ENCODE assay signal across 8 cellular contexts in the genomic region with DNA sequence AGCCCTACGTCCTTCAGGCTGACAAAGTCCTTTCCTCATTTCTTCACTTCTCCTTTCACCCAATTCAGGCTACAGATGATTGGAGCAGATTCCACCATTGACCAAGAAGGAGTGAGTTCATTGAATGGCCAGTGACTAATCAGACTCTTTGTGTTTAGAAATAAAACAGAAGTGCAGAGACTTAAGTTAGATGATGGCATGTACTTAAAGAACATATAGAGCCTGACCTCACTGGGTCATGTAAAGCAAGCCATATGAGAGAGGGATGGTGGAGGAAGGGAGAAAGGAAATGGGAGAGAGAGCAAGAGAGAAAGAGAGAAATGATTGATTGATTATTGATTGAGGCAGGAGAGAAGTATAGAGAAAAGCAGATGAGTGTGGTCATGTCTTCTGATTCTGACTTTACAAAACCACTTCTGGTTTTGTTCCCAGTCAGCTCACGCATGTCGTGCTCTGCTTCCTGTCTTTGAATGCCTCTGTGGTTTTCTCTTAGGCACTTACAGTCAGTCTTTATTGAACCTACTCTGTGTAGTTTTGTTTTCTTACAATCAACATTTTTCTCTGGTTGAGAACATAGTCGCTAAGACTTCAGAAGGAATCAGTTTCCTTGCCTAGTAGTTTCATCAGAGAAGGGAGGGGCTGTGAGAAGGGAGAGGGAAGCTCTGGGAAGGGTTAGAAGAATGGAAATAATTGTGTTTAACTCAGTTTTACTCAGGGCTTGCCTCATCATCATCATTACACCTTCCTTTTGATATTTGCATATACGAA.
DNase-seq lines count a peak whose midpoint lies in the region; ATAC-seq, FAIRE-seq and TF ChIP-seq lines count a peak whose summit lies in the region.

No MANE protein-coding gene starts in this region.

- H3K4me1 ChIP-seq in esophagus muscularis mucosa, result peaks cover 0 to 22% (median 4%) of the 10 kb centered on the region in 4 donors

- no peaks in the 10 kb centered on the region for H3K27me3 Mint-ChIP-seq in activated CD4-positive, alpha-beta T cell treated with anti-CD3 and anti-CD28 coated beads, Interleukin-2, amount 10 ng/mL, durations not matched to agents 24 days and 14 days
- no peaks in the 10 kb centered on the region for H3K27me3 Mint-ChIP-seq in type B pancreatic cell

- peak overlapping the region; percentile 95 for H3K27ac Mint-ChIP-seq in activated CD4-positive, alpha-beta T cell treated with anti-CD3 and anti-CD28 coated beads, Interleukin-2, amount 10 ng/mL, durations not matched to agents 24 days and 14 days
- no peak overlapping the region for H3K27ac Mint-ChIP-seq in type B pancreatic cell

- FAIRE-seq in GM19239 (lab: Jason Lieb, UNC), result peak; percentile 99

- WGBS in esophagus muscularis mucosa, result 69% methylated on average over 5 of the region's 5 CpGs

- DNase-seq in AG08395 (ENCODE audit: low spot score) (peak; percentile 81), GM19239 (ENCODE audit: insufficient read length, low spot score) (peak; percentile 51), esophagus muscularis mucosa (ENCODE audit: extremely low spot score) (no peak), NCI-H2107 treated with DMSO at 0.1 percent for 48 hours (lab: John Stamatoyannopoulos, UW; ENCODE audit: unreplicated experiment) (no peak), type B pancreatic cell (ENCODE audit: extremely low spot score, unreplicated experiment) (no peak)
- peak; percentile 90 for DNase-seq in activated CD4-positive, alpha-beta T cell treated with anti-CD3 and anti-CD28 coated beads, Interleukin-2, amount 10 ng/mL, durations not matched to agents 24 days and 14 days

- H3K9me3 ChIP-seq in esophagus muscularis mucosa, result no peaks in the 10 kb centered on the region

- peaks cover 47% of the 10 kb centered on the region for H3K4me1 Mint-ChIP-seq in activated CD4-positive, alpha-beta T cell treated with anti-CD3 and anti-CD28 coated beads, Interleukin-2, amount 10 ng/mL, durations not matched to agents 24 days and 14 days
- peaks cover 23% of the 10 kb centered on the region for H3K4me1 Mint-ChIP-seq in type B pancreatic cell (ENCODE audit: unreplicated experiment)

- intact Hi-C loops in activated CD4-positive, alpha-beta T cell treated with anti-CD3 and anti-CD28 coated beads, Interleukin-2, amount 10 ng/mL, durations not matched to agents 24 days and 14 days (cut with micrococcal nuclease), result loop anchor here (1.0 to 10.0 kb wide), 8 partner anchors 37 to 1221 kb away; a partner anchor contains a TSS
- intact Hi-C loops in esophagus muscularis mucosa (cut with DNase I), result no loop called here

- H3K36me3 ChIP-seq in esophagus muscularis mucosa, result no peaks in the 10 kb centered on the region

- no peak for TF ChIP-seq POLR2A in esophagus muscularis mucosa (IDR thresholded peaks at IDR 0.05; ENCODE audit: low read depth)

- H3K36me3 Mint-ChIP-seq in activated CD4-positive, alpha-beta T cell treated with anti-CD3 and anti-CD28 coated beads, Interleukin-2, amount 10 ng/mL, durations not matched to agents 24 days and 14 days (ENCODE audit: low read depth), result no peaks in the 10 kb centered on the region
- H3K36me3 Mint-ChIP-seq in type B pancreatic cell, result no peaks in the 10 kb centered on the region

- TF ChIP-seq CTCF in esophagus muscularis mucosa (IDR thresholded peaks at IDR 0.05) (no peak), type B pancreatic cell (conservative IDR thresholded peaks at IDR 0.05) (no peak)

- peak; percentile 98 for ATAC-seq in HG03378 (IDR thresholded peaks at IDR 0.05; ENCODE audit: unreplicated experiment)

- no peaks in the 10 kb centered on the region for H3K27me3 ChIP-seq in esophagus muscularis mucosa

- H3K4me3 ChIP-seq in esophagus muscularis mucosa, result no peak overlapping the region
- no peak overlapping the region for H3K4me3 ChIP-seq in skin epidermis

- no peak for TF ChIP-seq EP300 in esophagus muscularis mucosa (IDR thresholded peaks at IDR 0.05)

- H3K27ac ChIP-seq in esophagus muscularis mucosa (replicated peaks in 1 of 4) (peak overlapping the region; percentile 32 to 63 (median 44)), skin epidermis (peak overlapping the region in 20 of 21 experiments; percentile 39 to 88 (median 79))

- H3K9me3 Mint-ChIP-seq in activated CD4-positive, alpha-beta T cell treated with anti-CD3 and anti-CD28 coated beads, Interleukin-2, amount 10 ng/mL, durations not matched to agents 24 days and 14 days, result peaks cover 4% of the 10 kb centered on the region
- H3K9me3 Mint-ChIP-seq in type B pancreatic cell, result no peaks in the 10 kb centered on the region

- peak overlapping the region; percentile 60 for H3K4me3 Mint-ChIP-seq in activated CD4-positive, alpha-beta T cell treated with anti-CD3 and anti-CD28 coated beads, Interleukin-2, amount 10 ng/mL, durations not matched to agents 24 days and 14 days
- H3K4me3 Mint-ChIP-seq in type B pancreatic cell, result no peak overlapping the region

Comparison
In these comparisons a context has a peak if more than half of its experiments do, and no peak if none do; other contexts are left out.
1. DNase-seq: peak in AG08395 (single experiment), GM19239 (single experiment) and activated CD4-positive, alpha-beta T cell treated with anti-CD3 and anti-CD28 coated beads, Interleukin-2, amount 10 ng/mL, durations not matched to agents 24 days and 14 days (single experiment); none in esophagus muscularis mucosa (single experiment), NCI-H2107 treated with DMSO at 0.1 percent for 48 hours (single experiment) and type B pancreatic cell (single experiment).